8 cellular contexts compared by ENCODE assay signal in the genomic region with DNA sequence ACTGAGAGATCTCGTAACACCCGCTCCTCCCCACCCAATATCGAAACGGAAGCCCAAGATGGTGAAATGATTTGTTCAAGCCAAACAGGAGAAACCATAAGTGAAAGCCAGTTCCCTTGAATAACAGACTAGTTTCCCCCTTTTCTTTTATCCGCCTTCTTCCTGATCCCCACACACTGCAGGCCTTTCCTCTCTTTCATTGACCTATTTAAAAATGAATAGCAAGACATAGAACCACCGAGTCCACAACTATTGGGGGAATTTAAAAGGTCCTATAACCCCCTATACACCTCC. TPM values are rescaled to one million over a fixed set of nuclear protein-coding genes. Genes with fewer than 3 reads are reported as not detected.
DNase-seq lines count a peak whose midpoint lies in the region; ATAC-seq and TF ChIP-seq lines count a peak whose summit lies in the region.

No MANE protein-coding gene starts in this region.

- peak overlapping the region; percentile 90 for H3K27ac Mint-ChIP-seq in Caco-2 (ENCODE audit: unreplicated experiment)

- no peak for ATAC-seq in GM18858 (IDR thresholded peaks at IDR 0.05; ENCODE audit: unreplicated experiment)

- no peaks in the 10 kb centered on the region for H3K27me3 Mint-ChIP-seq in Caco-2 (ENCODE audit: insufficient read depth, unreplicated experiment)

- intact Hi-C loops in Caco-2 (cut with micrococcal nuclease; ENCODE audit: unreplicated experiment) = loop anchor here (1.0 to 10.0 kb wide), 5 partner anchors 45 to 263 kb away; a partner anchor contains a TSS

- DNase-seq in Caco-2 (no peak), NB4 (ENCODE audit: low read depth) (no peak), COLO668 (lab: John Stamatoyannopoulos, UW; ENCODE audit: unreplicated experiment) (no peak), NCI-H1930 (lab: John Stamatoyannopoulos, UW) (no peak), NCI-H146 (lab: John Stamatoyannopoulos, UW) (no peak)

- H3K4me3 ChIP-seq in Caco-2 (ENCODE audit: low read depth, low read length) (peak overlapping the region; percentile 35), NB4 (ENCODE audit: low read depth, low read length) (peak overlapping the region; percentile 84), endocrine pancreas (ENCODE audit: control insufficient read depth, insufficient read depth, low read length) (peak overlapping the region; percentile 92), neutrophil (ENCODE audit: low read depth in 1 of 2, low read length in 1 of 2) (peak overlapping the region; percentile 83 to 92)

- H3K36me3 ChIP-seq in Caco-2 (ENCODE audit: control insufficient read depth, insufficient read depth, low read length) = no peaks in the 10 kb centered on the region; the same call in 1 of the 2 replicates
- H3K36me3 ChIP-seq in endocrine pancreas (ENCODE audit: control insufficient read depth, insufficient read depth, low read length) = peaks cover 3% of the 10 kb centered on the region
- peaks cover 30% of the 10 kb centered on the region for H3K36me3 ChIP-seq in neutrophil

- H3K4me3 Mint-ChIP-seq in Caco-2 (ENCODE audit: unreplicated experiment) = peak overlapping the region; percentile 84

- H3K27me3 ChIP-seq in Caco-2 (replicated peaks; ENCODE audit: control insufficient read depth, insufficient read depth, low read length) = no peaks in the 10 kb centered on the region
- H3K27me3 ChIP-seq in endocrine pancreas (ENCODE audit: control insufficient read depth, insufficient read depth, low read length) = no peaks in the 10 kb centered on the region
- H3K27me3 ChIP-seq in neutrophil = no peaks in the 10 kb centered on the region

- peaks cover 6% of the 10 kb centered on the region for H3K4me1 Mint-ChIP-seq in Caco-2 (ENCODE audit: low read depth, unreplicated experiment)

- H3K9ac ChIP-seq in endocrine pancreas (ENCODE audit: control insufficient read depth, insufficient read depth, low read length) = peak overlapping the region; percentile 62

- H3K9me3 ChIP-seq in Caco-2 (no peaks in the 10 kb centered on the region), endocrine pancreas (ENCODE audit: control insufficient read depth, low read length) (no peaks in the 10 kb centered on the region), neutrophil (no peaks in the 10 kb centered on the region)

- peak overlapping the region; percentile 97 for H3K27ac ChIP-seq in neutrophil

- TF ChIP-seq CTCF in Caco-2 (IDR thresholded peaks at IDR 0.05; ENCODE audit: insufficient read depth in 1 of 2, low read depth in 1 of 2, low read length in 1 of 2, severe bottlenecking in 1 of 2, unreplicated experiment in 1 of 2) = no peak
- TF ChIP-seq CTCF in NB4 (IDR thresholded peaks at IDR 0.05; ENCODE audit: low read depth, low read length) = no peak
- TF ChIP-seq CTCF in neutrophil (IDR thresholded peaks at IDR 0.05) = no peak

- CTCF ChIA-PET in Caco-2 (lab: Charles Lee) = no interaction called here

- H3K36me3 Mint-ChIP-seq in Caco-2 (ENCODE audit: insufficient read depth, unreplicated experiment) = peaks cover 7% of the 10 kb centered on the region

- H3K4me1 ChIP-seq in Caco-2 (peaks cover 13% of the 10 kb centered on the region), endocrine pancreas (ENCODE audit: control insufficient read depth, insufficient read depth, low read length) (peaks cover 14% of the 10 kb centered on the region), neutrophil (ENCODE audit: control insufficient read depth in 1 of 2, insufficient read depth in 1 of 2, low read depth in 1 of 2, low read length in 1 of 2) (peaks cover 16% of the 10 kb centered on the region in 2 experiments)

- no peak for TF ChIP-seq POLR2A in NB4 (IDR thresholded peaks at IDR 0.05; ENCODE audit: extremely low read depth, insufficient read length)

- POLR2A ChIA-PET in Caco-2 (lab: Charles Lee) = interaction anchor here (1.5 kb wide), 1 partner anchor 418 kb away, joined by 5 read pairs; no protein-coding TSS in a partner anchor

- BruUV-seq in Caco-2 (replicated peaks; lab: Mats Ljungman, UMichigan) = no TSS peak

- no peaks in the 10 kb centered on the region for H3K9me3 Mint-ChIP-seq in Caco-2 (ENCODE audit: unreplicated experiment)

RNA-seq across cellular contexts. Expression of a gene that starts 0.4 kb away (rescaled TPM):
- total RNA-seq in Caco-2 (2022) = 43.6 and 44.9 TPM in 2 replicates

RNA-seq across cellular contexts. Expression of a gene that starts 17.2 kb away (rescaled TPM):
- 0.77 and 1.4 TPM in 2 replicates for total RNA-seq in Caco-2 (2022)

RNA-seq across cellular contexts. Expression of a gene that starts 25.2 kb away (rescaled TPM):
- not detected in 2 replicates for total RNA-seq in Caco-2 (2022)

Comparison
In these comparisons a context has a peak if more than half of its experiments do, and no peak if none do; other contexts are left out.
1. H3K4me3 ChIP-seq: peak in every context shown above with its lines; median percentile 92 in endocrine pancreas; 88 in neutrophil; 84 in NB4; 35 in Caco-2.